Comparison of ENCODE assay signal across 15 cellular contexts in genomic region chr22:36925388-36926290, GRCh38. TPM values are rescaled to one million over a fixed set of nuclear protein-coding genes. Genes with fewer than 3 reads are reported as not detected.
DNase-seq lines count a peak whose midpoint lies in the region; ATAC-seq, FAIRE-seq and TF ChIP-seq lines count a peak whose summit lies in the region.
"Had no signal": no experiment of that assay in that cellular context is flagged by ENCODE, and none has a peak within 500 bp of the region (broad histone marks: within the 10 kb centered on the region; RNA-seq: fewer than 3 reads in every experiment).

No MANE protein-coding gene starts in this region.

- H3K9me2 ChIP-seq in GM23248 (ENCODE audit: insufficient read depth), result no peaks in the 10 kb centered on the region

- FAIRE-seq in RCC 7860 (lab: Jason Lieb, UNC), result peak; percentile 50
- FAIRE-seq: GM18507 had no signal

- no peaks in the 10 kb centered on the region for H3K9me3 ChIP-seq in BLaER1
- H3K9me3 ChIP-seq in GM23248 (ENCODE audit: low read depth), result no peaks in the 10 kb centered on the region
- H3K9me3 ChIP-seq in neuronal stem cell (replicated peaks in 1 of 2; ENCODE audit: control insufficient read depth in 2 of 2, insufficient read depth in 1 of 2, low read depth in 1 of 2, low read length in 2 of 2), result peaks cover 0 to 4% of the 10 kb centered on the region in 2 donors
- no peaks in the 10 kb centered on the region for H3K9me3 ChIP-seq in heart left ventricle

- H3K14ac ChIP-seq in neuronal stem cell (ENCODE audit: low read length), result peak overlapping the region; percentile 58

- no peak overlapping the region for H3K23ac ChIP-seq in neuronal stem cell (ENCODE audit: low read depth, low read length, poor library complexity)

- H2BK120ac ChIP-seq in neuronal stem cell (ENCODE audit: low read depth, low read length), result no peak overlapping the region

- H3K4me2 ChIP-seq in BLaER1 (peak overlapping the region; percentile 98), GM23248 (ENCODE audit: unreplicated experiment) (no peak overlapping the region), neuronal stem cell (ENCODE audit: insufficient read depth, low read length, poor library complexity, severe bottlenecking) (no peak overlapping the region)

- WGBS in GM23248 (ENCODE audit: low coverage in 1 of 2, low lambda C conversion rate in 2 of 2, missing lambda C conversion rate in 2 of 2), 2 experiments, result 47 to 60% methylated on average over 17 of the region's 19 CpGs
- WGBS in neuronal stem cell (ENCODE audit: extremely low coverage in 2 of 2, insufficient read length in 2 of 2, insufficient replicate concordance in 1 of 2), 2 donors, result no CpG with 5 or more reads among the region's 19 CpGs
- 85 to 87% (median 87%) methylated on average over 14 to 19 of the region's 19 CpGs for WGBS in heart left ventricle, 4 donors

- ATAC-seq in GM21529 (IDR thresholded peaks at IDR 0.05; ENCODE audit: unreplicated experiment), result no peak
- ATAC-seq in heart left ventricle, result no peak
- ATAC-seq: Right ventricle myocardium inferior had no signal

- H3K36me3 ChIP-seq in BLaER1 (peaks cover 52% of the 10 kb centered on the region), GM23248 (ENCODE audit: low read depth) (no peaks in the 10 kb centered on the region), neuronal stem cell (replicated peaks in 1 of 2; ENCODE audit: control insufficient read depth in 2 of 2, insufficient read depth in 2 of 2, low read length in 2 of 2) (no peaks in the 10 kb centered on the region), heart left ventricle (peaks cover 0 to 80% (median 0%) of the 10 kb centered on the region in 9 donors)

- H3K9ac ChIP-seq in BLaER1 (no peak overlapping the region), GM23248 (no peak overlapping the region), neuronal stem cell (ENCODE audit: low read depth, low read length, poor library complexity) (peak overlapping the region; percentile 7)

- peak overlapping the region; percentile 16; the same call in 1 of the 2 replicates for H3K27ac ChIP-seq in BLaER1
- no peak overlapping the region for H3K27ac ChIP-seq in GM23248
- no peak overlapping the region for H3K27ac ChIP-seq in neuronal stem cell (replicated peaks; ENCODE audit: low read length)
- no peak overlapping the region for H3K27ac ChIP-seq in heart left ventricle

- TF ChIP-seq POLR2A in heart left ventricle (IDR thresholded peaks at IDR 0.05), result no peak

- H4K20me1 ChIP-seq in BLaER1 (peaks cover 12% of the 10 kb centered on the region; the same call in 1 of the 2 replicates), GM23248 (ENCODE audit: insufficient read depth) (no peaks in the 10 kb centered on the region)

- H2BK15ac ChIP-seq in neuronal stem cell (ENCODE audit: low read length), result no peak overlapping the region

- H4K91ac ChIP-seq in neuronal stem cell (ENCODE audit: low read depth, low read length, poor library complexity), result no peak overlapping the region

- intact Hi-C loops in heart left ventricle (cut with DNase I), result no loop called here

- peak overlapping the region; percentile 65 for H3K18ac ChIP-seq in neuronal stem cell (ENCODE audit: low read length)

- no peak overlapping the region for H2BK5ac ChIP-seq in neuronal stem cell (ENCODE audit: low read length)

- peaks cover 85% of the 10 kb centered on the region for H3K4me1 ChIP-seq in BLaER1
- H3K4me1 ChIP-seq in GM23248 (ENCODE audit: insufficient read depth), result no peaks in the 10 kb centered on the region
- H3K4me1 ChIP-seq in neuronal stem cell (ENCODE audit: control insufficient read depth in 2 of 2, insufficient read depth in 1 of 2, low read depth in 1 of 2, low read length in 2 of 2), result peaks cover 12 to 18% of the 10 kb centered on the region in 2 donors
- peaks cover 0 to 26% (median 0%) of the 10 kb centered on the region in 12 donors for H3K4me1 ChIP-seq in heart left ventricle

- H2AK5ac ChIP-seq in neuronal stem cell (ENCODE audit: low read depth, low read length), result peak overlapping the region; percentile 39

- no peak overlapping the region for H3K4ac ChIP-seq in neuronal stem cell (ENCODE audit: low read length)

- DNase-seq in GM23248 (peak; percentile 49), RCC 7860 (ENCODE audit: low spot score) (peak; percentile 95), neuronal stem cell (ENCODE audit: low spot score) (no peak), NCI-H1436 (lab: John Stamatoyannopoulos, UW) (no peak), heart left ventricle (no peak)
- DNase-seq: activated CD4-positive, CD25-positive, alpha-beta regulatory T cell; effector CD8-positive, alpha-beta T cell; hippocampal formation; NCI-H187; substantia nigra had no signal

- H3K79me1 ChIP-seq in neuronal stem cell (ENCODE audit: low read depth, low read length), result no peaks in the 10 kb centered on the region

- H3K79me2 ChIP-seq in GM23248 (ENCODE audit: insufficient read depth), result no peaks in the 10 kb centered on the region

- H3K27me3 ChIP-seq in BLaER1 (no peaks in the 10 kb centered on the region), GM23248 (replicated peaks; ENCODE audit: insufficient read depth) (peaks cover 31% of the 10 kb centered on the region), neuronal stem cell (ENCODE audit: control insufficient read depth in 3 of 3, insufficient read depth in 3 of 3, low read depth in 1 of 3, low read length in 3 of 3) (peaks cover 0 to 20% (median 0%) of the 10 kb centered on the region in 3 experiments), heart left ventricle (peaks cover 0 to 42% (median 6%) of the 10 kb centered on the region in 9 donors)

- H4K8ac ChIP-seq in neuronal stem cell (ENCODE audit: low read depth, low read length), result no peak overlapping the region

- TF ChIP-seq CTCF in heart left ventricle (IDR thresholded peaks at IDR 0.05), result no peak

- in situ Hi-C loops in GM23248 (cut with MboI), result no loop called here

- H2BK12ac ChIP-seq in neuronal stem cell (ENCODE audit: low read length), result peak overlapping the region; percentile 73

- no peak overlapping the region for H2AFZ ChIP-seq in GM23248
- H2AFZ ChIP-seq in neuronal stem cell (ENCODE audit: low read length), result no peak overlapping the region

- H3K4me3 ChIP-seq in BLaER1, result no peak overlapping the region
- H3K4me3 ChIP-seq in GM23248, result no peak overlapping the region
- H3K4me3 ChIP-seq in neuronal stem cell (ENCODE audit: low read length in 2 of 2), result no peak overlapping the region
- H3K4me3 ChIP-seq in heart left ventricle, result no peak overlapping the region

- H3F3A ChIP-seq in GM23248 (ENCODE audit: insufficient read depth), result no peaks in the 10 kb centered on the region

RNA-seq across cellular contexts. Expression of gene CSF2RB, which starts 12.2 kb away (rescaled TPM):
- total RNA-seq in GM23248 (2014; rRNA removed; shearing (Covaris generic)), result 4.1 and 4.4 TPM in 2 replicates
- polyA plus RNA-seq in GM23248 (2016; fragmentation: Nextera tagmentation; extraction: Ambion mirVana), result 2.3 and 2.6 TPM in 2 replicates
- 0.01 TPM for polyA plus RNA-seq in neuronal stem cell (2013, experiment 1 of 2)
- polyA plus RNA-seq in neuronal stem cell (2013, experiment 2 of 2), result 0.01 TPM
- total RNA-seq in heart left ventricle, result 10 to 100 TPM in 1 of 9 donors, 1 to 10 TPM in 8; 1.5 to 39.4 (median 2.3) TPM
- 1 to 10 TPM in 1 of 2 donors, under 1 TPM in 1; 0.69 to 1.4 TPM for polyA plus RNA-seq in heart left ventricle
- total RNA-seq: neural crest cell had no signal

Comparison
In these comparisons a context has a peak if more than half of its experiments do, and no peak if none do; other contexts are left out.
1. DNase-seq: peak in GM23248 (single experiment) and RCC 7860 (single experiment); none in neuronal stem cell (single experiment), NCI-H1436 (single experiment) and heart left ventricle (0 of 5).